Comparison of ENCODE assay signal across 10 cellular contexts in the genomic region with DNA sequence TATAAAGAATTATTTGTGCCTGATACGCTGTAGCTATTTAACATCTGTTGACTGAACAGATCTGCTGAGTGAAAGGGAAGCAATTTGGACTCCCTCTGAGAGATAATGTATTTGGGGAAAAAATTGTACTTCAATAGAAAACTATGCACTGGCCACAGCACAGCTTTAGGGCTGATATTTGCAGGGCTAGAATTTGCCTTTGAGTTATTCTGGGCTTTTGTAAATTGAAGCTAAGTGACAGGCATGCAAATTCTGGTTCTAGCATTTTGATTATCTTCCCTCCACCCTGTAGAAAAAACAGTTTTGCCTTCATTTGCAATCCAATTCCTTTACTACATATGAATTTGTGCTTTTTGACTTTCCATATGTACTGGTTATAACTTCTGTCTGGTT. TPM values are rescaled to one million over a fixed set of nuclear protein-coding genes. Genes with fewer than 3 reads are reported as not detected.
A peak's percentile ranks its signal among the peaks of the same experiment; 100 is the strongest.
DNase-seq lines count a peak whose midpoint lies in the region; ATAC-seq and TF ChIP-seq lines count a peak whose summit lies in the region.
"Had no signal": no experiment of that assay in that cellular context is flagged by ENCODE, and none has a peak within 500 bp of the region (broad histone marks: within the 10 kb centered on the region; RNA-seq: fewer than 3 reads in every experiment).

No MANE protein-coding gene starts in this region.

- 78% methylated on average over 1 of the region's 1 CpG for WGBS in right lobe of liver (ENCODE audit: insufficient coverage, low coverage, low lambda C conversion rate, missing lambda C conversion rate)
- 69 to 78% methylated on average over 1 of the region's 1 CpG for WGBS in transverse colon (ENCODE audit: low coverage in 1 of 2), 2 donors

- CTCF ChIA-PET in activated naive CD4-positive, alpha-beta T cell treated with anti-CD3 and anti-CD28 coated beads, Interleukin-2, amount 10 ng/mL, durations not matched to agents 7 days and 5 days (lab: Charles Lee) = interaction anchor here (0.8 to 2.8 kb wide), 17 partner anchors 10 to 471 kb away, joined by 3 to 23 read pairs (median 3); partner anchors contain the start of genes GBP1, GBP4 and GBP5

- H3K9me3 ChIP-seq in right lobe of liver (no peaks in the 10 kb centered on the region), transverse colon (no peaks in the 10 kb centered on the region)

- intact Hi-C loops in right lobe of liver (cut with DNase I) = no loop called here
- intact Hi-C loops in transverse colon (cut with DNase I; ENCODE audit: low total_unique reads) = no loop called here

- peaks cover 76% of the 10 kb centered on the region for H3K36me3 Mint-ChIP-seq in activated naive CD4-positive, alpha-beta T cell treated with anti-CD3 and anti-CD28 coated beads, Interleukin-2, amount 10 ng/mL, durations not matched to agents 7 days and 5 days
- H3K36me3 Mint-ChIP-seq in activated naive CD8-positive, alpha-beta T cell treated with anti-CD3 and anti-CD28 coated beads for 36 hours = peaks cover 85% of the 10 kb centered on the region

- peak overlapping the region; percentile 12 to 36 (median 23) for H3K27ac ChIP-seq in right lobe of liver
- peak overlapping the region; percentile 48 to 70 (median 60) for H3K27ac ChIP-seq in transverse colon
- H3K27ac ChIP-seq: C4-2B had no signal

- H3K9me3 Mint-ChIP-seq in activated naive CD4-positive, alpha-beta T cell treated with anti-CD3 and anti-CD28 coated beads, Interleukin-2, amount 10 ng/mL, durations not matched to agents 7 days and 5 days = no peaks in the 10 kb centered on the region
- peaks cover 9% of the 10 kb centered on the region for H3K9me3 Mint-ChIP-seq in activated naive CD8-positive, alpha-beta T cell treated with anti-CD3 and anti-CD28 coated beads for 36 hours

- TF ChIP-seq EP300 in transverse colon (IDR thresholded peaks at IDR 0.05; ENCODE audit: low read depth) = no peak

- H3K27ac Mint-ChIP-seq in activated naive CD4-positive, alpha-beta T cell treated with anti-CD3 and anti-CD28 coated beads, Interleukin-2, amount 10 ng/mL, durations not matched to agents 7 days and 5 days = peak overlapping the region; percentile 9
- H3K27ac Mint-ChIP-seq in activated naive CD8-positive, alpha-beta T cell treated with anti-CD3 and anti-CD28 coated beads for 36 hours = peak overlapping the region; percentile 85

- H3K27me3 ChIP-seq in right lobe of liver = no peaks in the 10 kb centered on the region
- H3K27me3 ChIP-seq in transverse colon = no peaks in the 10 kb centered on the region

- H3K4me3 Mint-ChIP-seq in activated naive CD4-positive, alpha-beta T cell treated with anti-CD3 and anti-CD28 coated beads, Interleukin-2, amount 10 ng/mL, durations not matched to agents 7 days and 5 days = no peak overlapping the region
- H3K4me3 Mint-ChIP-seq in activated naive CD8-positive, alpha-beta T cell treated with anti-CD3 and anti-CD28 coated beads for 36 hours = peak overlapping the region; percentile 42

- H3K4me1 ChIP-seq in right lobe of liver = peaks cover 0 to 38% (median 2%) of the 10 kb centered on the region in 4 donors
- peaks cover 14 to 51% (median 31%) of the 10 kb centered on the region in 4 donors for H3K4me1 ChIP-seq in transverse colon

- no peaks in the 10 kb centered on the region for H3K27me3 Mint-ChIP-seq in activated naive CD4-positive, alpha-beta T cell treated with anti-CD3 and anti-CD28 coated beads, Interleukin-2, amount 10 ng/mL, durations not matched to agents 7 days and 5 days
- H3K27me3 Mint-ChIP-seq in activated naive CD8-positive, alpha-beta T cell treated with anti-CD3 and anti-CD28 coated beads for 36 hours = no peaks in the 10 kb centered on the region

- peaks cover 76% of the 10 kb centered on the region for H3K4me1 Mint-ChIP-seq in activated naive CD4-positive, alpha-beta T cell treated with anti-CD3 and anti-CD28 coated beads, Interleukin-2, amount 10 ng/mL, durations not matched to agents 7 days and 5 days
- H3K4me1 Mint-ChIP-seq in activated naive CD8-positive, alpha-beta T cell treated with anti-CD3 and anti-CD28 coated beads for 36 hours = peaks cover 81% of the 10 kb centered on the region

- in situ Hi-C loops in transverse colon (cut with MboI; ENCODE audit: low pct_ligation_motif_present in 1 of 4, low pct_unique_long_range_greater_than_20kb in 1 of 4, low sequenced_read_pairs in 3 of 4) = no loop called here

- H3K4me3 ChIP-seq in right lobe of liver = no peak overlapping the region
- H3K4me3 ChIP-seq in transverse colon = no peak overlapping the region

- ATAC-seq in right lobe of liver = peak in 1 of 4 donors; percentile 9

- H3K36me3 ChIP-seq in right lobe of liver (peaks cover 0 to 20% (median 1%) of the 10 kb centered on the region in 4 donors), transverse colon (peaks cover 0 to 21% (median 0%) of the 10 kb centered on the region in 4 donors)

- TF ChIP-seq CTCF in right lobe of liver (IDR thresholded peaks at IDR 0.05) = no peak
- TF ChIP-seq CTCF in transverse colon (IDR thresholded peaks at IDR 0.05) = no peak

- DNase-seq in activated naive CD4-positive, alpha-beta T cell treated with anti-CD3 and anti-CD28 coated beads, Interleukin-2, amount 10 ng/mL, durations not matched to agents 7 days and 5 days = no peak
- no peak for DNase-seq in activated naive CD4-positive, alpha-beta T cell treated with Interleukin-2 at 50 U/mL for 16 hours
- no peak for DNase-seq in activated naive CD8-positive, alpha-beta T cell treated with anti-CD3 and anti-CD28 coated beads for 36 hours
- no peak for DNase-seq in right lobe of liver
- no peak for DNase-seq in transverse colon
- no peak for DNase-seq in cerebellum (ENCODE audit: low spot score)
- DNase-seq in NCI-H82 treated with DMSO at 0.1 percent for 48 hours (lab: John Stamatoyannopoulos, UW; ENCODE audit: unreplicated experiment) = no peak
- DNase-seq in SW 1271 (lab: John Stamatoyannopoulos, UW) = no peak
- DNase-seq: activated gamma-delta T cell had no signal

- TF ChIP-seq POLR2A in right lobe of liver (IDR thresholded peaks at IDR 0.05) (no peak), transverse colon (IDR thresholded peaks at IDR 0.05) (no peak)

RNA-seq across cellular contexts. Expression of gene KYAT3, which starts 7.9 kb away (rescaled TPM):
- 10 to 100 TPM; 51.7 to 53.3 TPM for total RNA-seq in activated naive CD8-positive, alpha-beta T cell treated with anti-CD3 and anti-CD28 coated beads for 36 hours
- 10 to 100 TPM in 3 of 6 experiments, 1 to 10 TPM in 3; 8.9 to 19.9 (median 9.8) TPM for total RNA-seq in right lobe of liver
- 10 to 100 TPM in 3 of 4 donors, 1 to 10 TPM in 1; 7.8 to 23.3 (median 20.5) TPM for total RNA-seq in transverse colon
- total RNA-seq in cerebellum = 9.5 TPM

RNA-seq across cellular contexts. Expression of gene RBMXL1, which starts 7.9 kb away (rescaled TPM):
- 10 to 100 TPM; 25.7 to 25.8 TPM for total RNA-seq in activated naive CD8-positive, alpha-beta T cell treated with anti-CD3 and anti-CD28 coated beads for 36 hours
- total RNA-seq in right lobe of liver (10 to 100 TPM in 2 of 6 experiments, 1 to 10 TPM in 4; 6.9 to 13.8 (median 8.5) TPM), transverse colon (10 to 100 TPM in 2 of 4 donors, 1 to 10 TPM in 2; 7.2 to 14.9 (median 10.0) TPM), cerebellum (24.2 TPM)

RNA-seq across cellular contexts. Expression of gene GBP3, which starts 38.1 kb away (rescaled TPM):
- total RNA-seq in activated naive CD8-positive, alpha-beta T cell treated with anti-CD3 and anti-CD28 coated beads for 36 hours = 10 to 100 TPM in 1 of 2 experiments, 1 to 10 TPM in 1; 9.7 to 10.2 TPM
- total RNA-seq in right lobe of liver (10 to 100 TPM in 4 of 6 experiments, 1 to 10 TPM in 2; 4.3 to 24.6 (median 11.7) TPM), transverse colon (100 to 1,000 TPM in 1 of 4 donors, 10 to 100 TPM in 2, 1 to 10 TPM in 1; 5.4 to 102 (median 55.2) TPM), cerebellum (0.82 TPM)
